Comparison of ENCODE assay signal across 24 cellular contexts in the genomic region with DNA sequence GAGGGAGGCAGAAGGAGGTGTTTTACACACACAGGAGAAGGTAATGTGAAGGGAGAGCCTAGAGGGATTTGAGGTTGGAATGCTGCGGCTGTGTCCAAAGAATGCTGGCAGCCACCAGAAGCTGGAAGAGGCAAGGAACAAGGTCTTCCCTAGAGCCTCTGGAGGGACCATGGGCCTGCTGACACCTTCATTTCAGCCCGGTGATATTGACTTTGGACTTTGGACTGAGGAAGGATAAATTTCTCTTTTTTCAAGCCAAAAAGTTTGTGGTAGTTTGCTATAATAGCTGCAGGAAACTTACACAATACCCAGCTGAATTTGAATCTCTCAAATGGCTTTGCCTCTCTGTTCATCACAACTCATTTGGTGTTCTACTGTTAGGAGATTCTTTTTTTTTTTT.
"Had no signal": no experiment of that assay in that cellular context is flagged by ENCODE, and none has a peak within 500 bp of the region (broad histone marks: within the 10 kb centered on the region; RNA-seq: fewer than 3 reads in every experiment).

No MANE protein-coding gene starts in this region.

- H3K9ac ChIP-seq: KMS-11 had no signal

- H3K4me2 ChIP-seq: KMS-11, PC-9 had no signal

- H2AFZ ChIP-seq: PC-9 had no signal

- DNase-seq: activated CD4-positive, alpha-beta T cell treated with anti-CD3 and anti-CD28 coated beads for 48 hours; activated CD4-positive, alpha-beta T cell treated with anti-CD3 and anti-CD28 coated beads, Interleukin-2, amount 50 U/mL, for 4 hours; activated CD4-positive, CD25-positive, alpha-beta regulatory T cell treated with anti-CD3 and anti-CD28 coated beads, Interleukin-2, amount 50 U/mL, for 72 hours; activated CD8-positive, alpha-beta memory T cell treated with anti-CD3 and anti-CD28 coated beads, Interleukin-2, amount 50 U/mL, for 48 hours; activated CD8-positive, alpha-beta T cell treated with anti-CD3 and anti-CD28 coated beads, Interleukin-2, amount 10 ng/mL, durations not matched to agents 7 days and 5 days; activated naive CD4-positive, alpha-beta T cell treated with anti-CD3 and anti-CD28 coated beads, Interleukin-2, amount 50 U/mL, for 16 hours; activated naive CD8-positive, alpha-beta T cell treated with anti-CD3 and anti-CD28 coated beads, Interleukin-2, amount 10 ng/mL, durations not matched to agents 7 days and 5 days; activated T-cell treated with anti-CD3 and anti-CD28 coated beads, Interleukin-2, amount 50 U/mL, for 1 hour; adrenal gland; anterior cingulate cortex; NCI-H1092; NCI-H1417 treated with DMSO at 0.1 percent for 48 hours; NCI-H1694; NCI-H2029; NCI-H2107; NCI-H2171 treated with DMSO at 0.1 percent for 48 hours; NCI-H226; NCI-H510A; NCI-H526 treated with DMSO at 0.1 percent for 48 hours; NCI-H82; PC-9; SHP77 treated with DMSO at 0.1 percent for 48 hours had no signal

- H3K4me3 ChIP-seq: adrenal gland, PC-9 had no signal

- ATAC-seq: activated CD8-positive, alpha-beta T cell treated with anti-CD3 and anti-CD28 coated beads, Interleukin-2, amount 10 ng/mL, durations not matched to agents 7 days and 5 days; WTC11 had no signal

- H3K27me3 ChIP-seq: adrenal gland had no signal

- H3K9me3 ChIP-seq: adrenal gland had no signal

- H3K27ac ChIP-seq: adrenal gland, KMS-11, PC-9 had no signal
